In genomic region chr3:124631727-124632126, GRCh38 we compare ENCODE assay signal across 1 cellular context.
TF ChIP-seq lines count a peak whose summit lies in the region.

No MANE protein-coding gene starts in this region.

TF ChIP-seq in HepG2, 621 proteins besides CTCF, POLR2A, EP300 and RAD21 (continued from another document):
- TF ChIP-seq NCOA1 (CRISPR knock-in tag; IDR thresholded peaks at IDR 0.05): no peak
- TF ChIP-seq ZNF460 (CRISPR knock-in tag; IDR thresholded peaks at IDR 0.05; ENCODE audit: borderline replicate concordance): no peak
- no peak for TF ChIP-seq ARID2 (CRISPR knock-in tag; IDR thresholded peaks at IDR 0.05; ENCODE audit: borderline replicate concordance)
- no peak for TF ChIP-seq SOX5 (CRISPR knock-in tag; IDR thresholded peaks at IDR 0.05; ENCODE audit: borderline replicate concordance)
